Comparison of ENCODE assay signal across 1 cellular context in genomic region chr7:121395961-121396757, GRCh38.
A peak's percentile ranks its signal among the peaks of the same experiment; 100 is the strongest.
TF ChIP-seq lines count a peak whose summit lies in the region.

A gene with protein sequence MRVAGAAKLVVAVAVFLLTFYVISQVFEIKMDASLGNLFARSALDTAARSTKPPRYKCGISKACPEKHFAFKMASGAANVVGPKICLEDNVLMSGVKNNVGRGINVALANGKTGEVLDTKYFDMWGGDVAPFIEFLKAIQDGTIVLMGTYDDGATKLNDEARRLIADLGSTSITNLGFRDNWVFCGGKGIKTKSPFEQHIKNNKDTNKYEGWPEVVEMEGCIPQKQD (minus strand): TSS chr7:121396308. CDS start chr7:121382969, 13,339 bp downstream.

TF ChIP-seq in H1, 55 proteins besides CTCF, POLR2A, EP300 and RAD21 (continued from another document):
- TF ChIP-seq BRCA1 (IDR thresholded peaks at IDR 0.05; ENCODE audit: low read depth, low read length) (no peak), CEBPB (IDR thresholded peaks at IDR 0.05; ENCODE audit: low read depth, low read length) (no peak), TBP (IDR thresholded peaks at IDR 0.05; ENCODE audit: low read depth, low read length) (peak; percentile 80), JUND (IDR thresholded peaks at IDR 0.05; ENCODE audit: low read length) (no peak), BACH1 (IDR thresholded peaks at IDR 0.05; ENCODE audit: low read length) (no peak), SIX5 (IDR thresholded peaks at IDR 0.05; ENCODE audit: low read depth, low read length) (no peak), SP2 (IDR thresholded peaks at IDR 0.05; ENCODE audit: low read length) (peak; percentile 35; the same call in 1 of the 2 replicates), NANOG (IDR thresholded peaks at IDR 0.05; ENCODE audit: insufficient read depth, low read depth, low read length, poor library complexity, severe bottlenecking) (peak; percentile 15), TAF7 (optimal IDR thresholded peaks at IDR 0.05; ENCODE audit: borderline replicate concordance, low read depth, low read length) (peak; percentile 94), ASH2L (IDR thresholded peaks at IDR 0.05; ENCODE audit: low read length) (peak; percentile 92), SRF (IDR thresholded peaks at IDR 0.05; ENCODE audit: low read depth, low read length) (no peak), FOSL1 (IDR thresholded peaks at IDR 0.05; ENCODE audit: insufficient read depth, low read depth, low read length) (no peak), POU5F1 (IDR thresholded peaks at IDR 0.05; ENCODE audit: low read depth, low read length) (no peak), SIN3A (conservative IDR thresholded peaks at IDR 0.05 in 1 of 2, IDR thresholded peaks at IDR 0.05 in 1 of 2; ENCODE audit: low read depth in 1 of 2, low read length in 2 of 2) (peak in 1 of 2 experiments; percentile 38; a peak in 1 of 4 replicates), RXRA (IDR thresholded peaks at IDR 0.05; ENCODE audit: insufficient read depth, low read depth, low read length) (no peak), SUZ12 (IDR thresholded peaks at IDR 0.05; ENCODE audit: low read length) (no peak), ATF2 (IDR thresholded peaks at IDR 0.05; ENCODE audit: low read length) (no peak), CBX8 (IDR thresholded peaks at IDR 0.05; ENCODE audit: borderline replicate concordance, low read depth, low read length) (no peak), ZNF274 (IDR thresholded peaks at IDR 0.05; ENCODE audit: borderline replicate concordance, extremely low read depth, low read length) (no peak), CTBP2 (IDR thresholded peaks at IDR 0.05; ENCODE audit: borderline replicate concordance, insufficient read depth, insufficient read length, low read length) (no peak), GABPA (IDR thresholded peaks at IDR 0.05; ENCODE audit: borderline replicate concordance, insufficient read depth, low read length) (no peak), HDAC2 (IDR thresholded peaks at IDR 0.05; ENCODE audit: borderline replicate concordance in 1 of 2, low read depth in 2 of 2, low read length in 2 of 2) (no peak), SP4 (IDR thresholded peaks at IDR 0.05; ENCODE audit: low read length) (peak; percentile 86; the same call in 1 of the 2 replicates), JUN (IDR thresholded peaks at IDR 0.05; ENCODE audit: low read depth, low read length) (no peak), TEAD4 (IDR thresholded peaks at IDR 0.05; ENCODE audit: low read depth, low read length) (no peak), SIRT6 (IDR thresholded peaks at IDR 0.05; ENCODE audit: low read length) (no peak), CHD2 (IDR thresholded peaks at IDR 0.05; ENCODE audit: low read length) (peak; percentile 58), HDAC6 (IDR thresholded peaks at IDR 0.05; ENCODE audit: low read depth, low read length) (no peak), SAP30 (IDR thresholded peaks at IDR 0.05; ENCODE audit: insufficient read depth, insufficient replicate concordance, low read length) (no peak), KDM4A (IDR thresholded peaks at IDR 0.05; ENCODE audit: low read depth, low read length, severe bottlenecking) (peak; percentile 91), TCF12 (IDR thresholded peaks at IDR 0.05; ENCODE audit: low read depth, low read length) (no peak), SP1 (IDR thresholded peaks at IDR 0.05; ENCODE audit: low read depth, low read length) (peak; percentile 49; the same call in 1 of the 2 replicates), CHD1 (IDR thresholded peaks at IDR 0.05; ENCODE audit: low read depth, low read length) (no peak), KDM5A (IDR thresholded peaks at IDR 0.05; ENCODE audit: low read length) (no peak), BCL11A (IDR thresholded peaks at IDR 0.05; ENCODE audit: low read depth in 2 of 2, low read length in 2 of 2) (no peak), KDM1A (IDR thresholded peaks at IDR 0.05; ENCODE audit: borderline replicate concordance, low read length) (no peak), E2F6 (IDR thresholded peaks at IDR 0.05) (peak; percentile 62), CBX5 (IDR thresholded peaks at IDR 0.05; ENCODE audit: low read depth, low read length) (no peak), GTF2F1 (IDR thresholded peaks at IDR 0.05; ENCODE audit: borderline replicate concordance, low read depth, low read length) (no peak; the same call in 1 of the 2 replicates), RBBP5 (IDR thresholded peaks at IDR 0.05; ENCODE audit: borderline replicate concordance, low read depth, low read length) (peak; percentile 76; the same call in 1 of the 2 replicates), TAF1 (IDR thresholded peaks at IDR 0.05; ENCODE audit: low read depth, low read length) (peak; percentile 95), EZH2 (IDR thresholded peaks at IDR 0.05; ENCODE audit: low read depth, low read length, severe bottlenecking) (no peak), RFX5 (IDR thresholded peaks at IDR 0.05; ENCODE audit: borderline replicate concordance, low read depth, low read length) (no peak)
- TF ChIP-seq, protein P1, sequence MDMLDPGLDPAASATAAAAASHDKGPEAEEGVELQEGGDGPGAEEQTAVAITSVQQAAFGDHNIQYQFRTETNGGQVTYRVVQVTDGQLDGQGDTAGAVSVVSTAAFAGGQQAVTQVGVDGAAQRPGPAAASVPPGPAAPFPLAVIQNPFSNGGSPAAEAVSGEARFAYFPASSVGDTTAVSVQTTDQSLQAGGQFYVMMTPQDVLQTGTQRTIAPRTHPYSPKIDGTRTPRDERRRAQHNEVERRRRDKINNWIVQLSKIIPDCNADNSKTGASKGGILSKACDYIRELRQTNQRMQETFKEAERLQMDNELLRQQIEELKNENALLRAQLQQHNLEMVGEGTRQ (IDR thresholded peaks at IDR 0.05; ENCODE audit: low read length), result peak; percentile 49; the same call in 1 of the 2 replicates
- TF ChIP-seq, protein P2, sequence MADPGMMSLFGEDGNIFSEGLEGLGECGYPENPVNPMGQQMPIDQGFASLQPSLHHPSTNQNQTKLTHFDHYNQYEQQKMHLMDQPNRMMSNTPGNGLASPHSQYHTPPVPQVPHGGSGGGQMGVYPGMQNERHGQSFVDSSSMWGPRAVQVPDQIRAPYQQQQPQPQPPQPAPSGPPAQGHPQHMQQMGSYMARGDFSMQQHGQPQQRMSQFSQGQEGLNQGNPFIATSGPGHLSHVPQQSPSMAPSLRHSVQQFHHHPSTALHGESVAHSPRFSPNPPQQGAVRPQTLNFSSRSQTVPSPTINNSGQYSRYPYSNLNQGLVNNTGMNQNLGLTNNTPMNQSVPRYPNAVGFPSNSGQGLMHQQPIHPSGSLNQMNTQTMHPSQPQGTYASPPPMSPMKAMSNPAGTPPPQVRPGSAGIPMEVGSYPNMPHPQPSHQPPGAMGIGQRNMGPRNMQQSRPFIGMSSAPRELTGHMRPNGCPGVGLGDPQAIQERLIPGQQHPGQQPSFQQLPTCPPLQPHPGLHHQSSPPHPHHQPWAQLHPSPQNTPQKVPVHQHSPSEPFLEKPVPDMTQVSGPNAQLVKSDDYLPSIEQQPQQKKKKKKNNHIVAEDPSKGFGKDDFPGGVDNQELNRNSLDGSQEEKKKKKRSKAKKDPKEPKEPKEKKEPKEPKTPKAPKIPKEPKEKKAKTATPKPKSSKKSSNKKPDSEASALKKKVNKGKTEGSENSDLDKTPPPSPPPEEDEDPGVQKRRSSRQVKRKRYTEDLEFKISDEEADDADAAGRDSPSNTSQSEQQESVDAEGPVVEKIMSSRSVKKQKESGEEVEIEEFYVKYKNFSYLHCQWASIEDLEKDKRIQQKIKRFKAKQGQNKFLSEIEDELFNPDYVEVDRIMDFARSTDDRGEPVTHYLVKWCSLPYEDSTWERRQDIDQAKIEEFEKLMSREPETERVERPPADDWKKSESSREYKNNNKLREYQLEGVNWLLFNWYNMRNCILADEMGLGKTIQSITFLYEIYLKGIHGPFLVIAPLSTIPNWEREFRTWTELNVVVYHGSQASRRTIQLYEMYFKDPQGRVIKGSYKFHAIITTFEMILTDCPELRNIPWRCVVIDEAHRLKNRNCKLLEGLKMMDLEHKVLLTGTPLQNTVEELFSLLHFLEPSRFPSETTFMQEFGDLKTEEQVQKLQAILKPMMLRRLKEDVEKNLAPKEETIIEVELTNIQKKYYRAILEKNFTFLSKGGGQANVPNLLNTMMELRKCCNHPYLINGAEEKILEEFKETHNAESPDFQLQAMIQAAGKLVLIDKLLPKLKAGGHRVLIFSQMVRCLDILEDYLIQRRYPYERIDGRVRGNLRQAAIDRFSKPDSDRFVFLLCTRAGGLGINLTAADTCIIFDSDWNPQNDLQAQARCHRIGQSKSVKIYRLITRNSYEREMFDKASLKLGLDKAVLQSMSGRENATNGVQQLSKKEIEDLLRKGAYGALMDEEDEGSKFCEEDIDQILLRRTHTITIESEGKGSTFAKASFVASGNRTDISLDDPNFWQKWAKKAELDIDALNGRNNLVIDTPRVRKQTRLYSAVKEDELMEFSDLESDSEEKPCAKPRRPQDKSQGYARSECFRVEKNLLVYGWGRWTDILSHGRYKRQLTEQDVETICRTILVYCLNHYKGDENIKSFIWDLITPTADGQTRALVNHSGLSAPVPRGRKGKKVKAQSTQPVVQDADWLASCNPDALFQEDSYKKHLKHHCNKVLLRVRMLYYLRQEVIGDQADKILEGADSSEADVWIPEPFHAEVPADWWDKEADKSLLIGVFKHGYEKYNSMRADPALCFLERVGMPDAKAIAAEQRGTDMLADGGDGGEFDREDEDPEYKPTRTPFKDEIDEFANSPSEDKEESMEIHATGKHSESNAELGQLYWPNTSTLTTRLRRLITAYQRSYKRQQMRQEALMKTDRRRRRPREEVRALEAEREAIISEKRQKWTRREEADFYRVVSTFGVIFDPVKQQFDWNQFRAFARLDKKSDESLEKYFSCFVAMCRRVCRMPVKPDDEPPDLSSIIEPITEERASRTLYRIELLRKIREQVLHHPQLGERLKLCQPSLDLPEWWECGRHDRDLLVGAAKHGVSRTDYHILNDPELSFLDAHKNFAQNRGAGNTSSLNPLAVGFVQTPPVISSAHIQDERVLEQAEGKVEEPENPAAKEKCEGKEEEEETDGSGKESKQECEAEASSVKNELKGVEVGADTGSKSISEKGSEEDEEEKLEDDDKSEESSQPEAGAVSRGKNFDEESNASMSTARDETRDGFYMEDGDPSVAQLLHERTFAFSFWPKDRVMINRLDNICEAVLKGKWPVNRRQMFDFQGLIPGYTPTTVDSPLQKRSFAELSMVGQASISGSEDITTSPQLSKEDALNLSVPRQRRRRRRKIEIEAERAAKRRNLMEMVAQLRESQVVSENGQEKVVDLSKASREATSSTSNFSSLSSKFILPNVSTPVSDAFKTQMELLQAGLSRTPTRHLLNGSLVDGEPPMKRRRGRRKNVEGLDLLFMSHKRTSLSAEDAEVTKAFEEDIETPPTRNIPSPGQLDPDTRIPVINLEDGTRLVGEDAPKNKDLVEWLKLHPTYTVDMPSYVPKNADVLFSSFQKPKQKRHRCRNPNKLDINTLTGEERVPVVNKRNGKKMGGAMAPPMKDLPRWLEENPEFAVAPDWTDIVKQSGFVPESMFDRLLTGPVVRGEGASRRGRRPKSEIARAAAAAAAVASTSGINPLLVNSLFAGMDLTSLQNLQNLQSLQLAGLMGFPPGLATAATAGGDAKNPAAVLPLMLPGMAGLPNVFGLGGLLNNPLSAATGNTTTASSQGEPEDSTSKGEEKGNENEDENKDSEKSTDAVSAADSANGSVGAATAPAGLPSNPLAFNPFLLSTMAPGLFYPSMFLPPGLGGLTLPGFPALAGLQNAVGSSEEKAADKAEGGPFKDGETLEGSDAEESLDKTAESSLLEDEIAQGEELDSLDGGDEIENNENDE (IDR thresholded peaks at IDR 0.05; ENCODE audit: insufficient replicate concordance, low read length), result no peak
- TF ChIP-seq, protein P3, sequence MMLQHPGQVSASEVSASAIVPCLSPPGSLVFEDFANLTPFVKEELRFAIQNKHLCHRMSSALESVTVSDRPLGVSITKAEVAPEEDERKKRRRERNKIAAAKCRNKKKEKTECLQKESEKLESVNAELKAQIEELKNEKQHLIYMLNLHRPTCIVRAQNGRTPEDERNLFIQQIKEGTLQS (IDR thresholded peaks at IDR 0.05; ENCODE audit: insufficient read depth, low read depth, low read length), result no peak
